ENCODE assay signal across 1 cellular context in the genomic region with DNA sequence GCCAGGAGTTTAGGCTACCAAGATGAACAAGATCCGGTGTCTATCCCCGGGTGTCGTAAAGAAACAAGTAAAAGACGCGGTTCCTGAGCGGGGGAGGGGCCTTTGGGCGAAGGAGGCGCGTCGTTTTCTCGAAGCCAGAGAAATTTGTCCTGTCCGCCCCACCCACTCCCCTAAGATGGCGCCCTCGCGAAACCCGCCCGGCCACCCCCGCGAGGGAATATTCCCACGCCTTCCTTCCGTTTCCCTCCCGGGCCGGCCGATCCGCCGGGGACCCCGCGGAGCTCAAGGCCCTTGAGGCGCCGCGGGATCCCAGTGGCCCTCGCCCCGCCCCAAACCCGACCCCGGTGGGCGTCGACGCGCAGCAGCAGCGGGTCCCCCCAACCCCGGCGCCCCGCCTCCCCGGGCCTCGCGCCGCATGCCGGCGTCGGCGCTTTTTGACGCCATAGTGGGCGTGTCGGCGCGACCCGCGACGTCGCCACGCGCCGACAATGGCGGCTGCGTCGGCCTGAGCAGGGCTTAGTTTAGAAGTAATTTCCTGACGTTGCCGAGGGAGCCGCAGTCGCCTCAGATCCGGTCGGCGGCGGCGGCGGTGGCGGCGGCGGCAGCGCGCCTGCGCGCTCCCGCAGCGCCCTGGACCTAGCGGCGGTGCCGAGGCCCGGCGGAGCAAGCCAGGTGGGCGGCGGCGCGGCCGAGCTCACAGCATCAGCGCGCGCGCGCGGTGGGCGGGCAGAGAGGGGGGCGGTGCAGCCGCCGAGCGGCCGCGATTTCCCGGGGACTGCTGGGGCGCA.
A peak's percentile ranks its signal among the peaks of the same experiment; 100 is the strongest.
TF ChIP-seq lines count a peak whose summit lies in the region.

No MANE protein-coding gene starts in this region.

TF ChIP-seq in HepG2, 621 proteins besides CTCF, POLR2A, EP300 and RAD21 (continued from another document and continues in another):
- TF ChIP-seq ZNF253 (CRISPR knock-in tag; IDR thresholded peaks at IDR 0.05; ENCODE audit: borderline replicate concordance) (no peak), MLLT10 (CRISPR knock-in tag; IDR thresholded peaks at IDR 0.05) (no peak), RFX5 (IDR thresholded peaks at IDR 0.05; ENCODE audit: low read depth, low read length) (no peak), YY1 (IDR thresholded peaks at IDR 0.05; ENCODE audit: insufficient read depth, insufficient replicate concordance, low read depth, low read length) (peak; percentile 93), KAT8 (CRISPR knock-in tag; IDR thresholded peaks at IDR 0.05) (peak; percentile 51; the same call in 1 of the 2 replicates), CHD2 (IDR thresholded peaks at IDR 0.05; ENCODE audit: low read depth, low read length) (no peak), SOX6 (IDR thresholded peaks at IDR 0.05) (no peak), SOX6 (CRISPR knock-in tag; IDR thresholded peaks at IDR 0.05) (no peak), NR2F2 (IDR thresholded peaks at IDR 0.05; ENCODE audit: borderline replicate concordance, low read depth) (no peak), SAP130 (CRISPR knock-in tag; IDR thresholded peaks at IDR 0.05; ENCODE audit: low read depth) (peak; percentile 28; the same call in 1 of the 2 replicates), ZNF644 (CRISPR knock-in tag; IDR thresholded peaks at IDR 0.05; ENCODE audit: low read depth) (no peak), ZNF34 (CRISPR knock-in tag; IDR thresholded peaks at IDR 0.05; ENCODE audit: borderline replicate concordance) (no peak), ZNF235 (CRISPR knock-in tag; IDR thresholded peaks at IDR 0.05; ENCODE audit: borderline replicate concordance) (no peak), NFIB (CRISPR knock-in tag; IDR thresholded peaks at IDR 0.05; ENCODE audit: borderline replicate concordance) (no peak), MEIS1 (CRISPR knock-in tag; IDR thresholded peaks at IDR 0.05; ENCODE audit: borderline replicate concordance) (no peak), STAT5B (CRISPR knock-in tag; IDR thresholded peaks at IDR 0.05) (no peak), ZNF441 (CRISPR knock-in tag; IDR thresholded peaks at IDR 0.05; ENCODE audit: borderline replicate concordance) (peak; percentile 67; the same call in 1 of the 2 replicates), ISX (CRISPR knock-in tag; conservative IDR thresholded peaks at IDR 0.05) (no peak), THAP11 (CRISPR knock-in tag; IDR thresholded peaks at IDR 0.05) (peak; percentile 63; the same call in 1 of the 2 replicates), HNRNPLL (IDR thresholded peaks at IDR 0.05; ENCODE audit: low read depth, low read length, poor library complexity, severe bottlenecking) (peak; percentile 33)
- TF ChIP-seq, protein P1, sequence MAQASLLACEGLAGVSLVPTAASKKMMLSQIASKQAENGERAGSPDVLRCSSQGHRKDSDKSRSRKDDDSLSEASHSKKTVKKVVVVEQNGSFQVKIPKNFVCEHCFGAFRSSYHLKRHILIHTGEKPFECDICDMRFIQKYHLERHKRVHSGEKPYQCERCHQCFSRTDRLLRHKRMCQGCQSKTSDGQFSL (CRISPR knock-in tag; IDR thresholded peaks at IDR 0.05) = 0 out of 2 replicates have a peak, but pooled peaks have one; percentile 28
- TF ChIP-seq, protein P2, sequence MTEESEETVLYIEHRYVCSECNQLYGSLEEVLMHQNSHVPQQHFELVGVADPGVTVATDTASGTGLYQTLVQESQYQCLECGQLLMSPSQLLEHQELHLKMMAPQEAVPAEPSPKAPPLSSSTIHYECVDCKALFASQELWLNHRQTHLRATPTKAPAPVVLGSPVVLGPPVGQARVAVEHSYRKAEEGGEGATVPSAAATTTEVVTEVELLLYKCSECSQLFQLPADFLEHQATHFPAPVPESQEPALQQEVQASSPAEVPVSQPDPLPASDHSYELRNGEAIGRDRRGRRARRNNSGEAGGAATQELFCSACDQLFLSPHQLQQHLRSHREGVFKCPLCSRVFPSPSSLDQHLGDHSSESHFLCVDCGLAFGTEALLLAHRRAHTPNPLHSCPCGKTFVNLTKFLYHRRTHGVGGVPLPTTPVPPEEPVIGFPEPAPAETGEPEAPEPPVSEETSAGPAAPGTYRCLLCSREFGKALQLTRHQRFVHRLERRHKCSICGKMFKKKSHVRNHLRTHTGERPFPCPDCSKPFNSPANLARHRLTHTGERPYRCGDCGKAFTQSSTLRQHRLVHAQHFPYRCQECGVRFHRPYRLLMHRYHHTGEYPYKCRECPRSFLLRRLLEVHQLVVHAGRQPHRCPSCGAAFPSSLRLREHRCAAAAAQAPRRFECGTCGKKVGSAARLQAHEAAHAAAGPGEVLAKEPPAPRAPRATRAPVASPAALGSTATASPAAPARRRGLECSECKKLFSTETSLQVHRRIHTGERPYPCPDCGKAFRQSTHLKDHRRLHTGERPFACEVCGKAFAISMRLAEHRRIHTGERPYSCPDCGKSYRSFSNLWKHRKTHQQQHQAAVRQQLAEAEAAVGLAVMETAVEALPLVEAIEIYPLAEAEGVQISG (CRISPR knock-in tag; IDR thresholded peaks at IDR 0.05) = peak; percentile 45
- TF ChIP-seq, protein P3, sequence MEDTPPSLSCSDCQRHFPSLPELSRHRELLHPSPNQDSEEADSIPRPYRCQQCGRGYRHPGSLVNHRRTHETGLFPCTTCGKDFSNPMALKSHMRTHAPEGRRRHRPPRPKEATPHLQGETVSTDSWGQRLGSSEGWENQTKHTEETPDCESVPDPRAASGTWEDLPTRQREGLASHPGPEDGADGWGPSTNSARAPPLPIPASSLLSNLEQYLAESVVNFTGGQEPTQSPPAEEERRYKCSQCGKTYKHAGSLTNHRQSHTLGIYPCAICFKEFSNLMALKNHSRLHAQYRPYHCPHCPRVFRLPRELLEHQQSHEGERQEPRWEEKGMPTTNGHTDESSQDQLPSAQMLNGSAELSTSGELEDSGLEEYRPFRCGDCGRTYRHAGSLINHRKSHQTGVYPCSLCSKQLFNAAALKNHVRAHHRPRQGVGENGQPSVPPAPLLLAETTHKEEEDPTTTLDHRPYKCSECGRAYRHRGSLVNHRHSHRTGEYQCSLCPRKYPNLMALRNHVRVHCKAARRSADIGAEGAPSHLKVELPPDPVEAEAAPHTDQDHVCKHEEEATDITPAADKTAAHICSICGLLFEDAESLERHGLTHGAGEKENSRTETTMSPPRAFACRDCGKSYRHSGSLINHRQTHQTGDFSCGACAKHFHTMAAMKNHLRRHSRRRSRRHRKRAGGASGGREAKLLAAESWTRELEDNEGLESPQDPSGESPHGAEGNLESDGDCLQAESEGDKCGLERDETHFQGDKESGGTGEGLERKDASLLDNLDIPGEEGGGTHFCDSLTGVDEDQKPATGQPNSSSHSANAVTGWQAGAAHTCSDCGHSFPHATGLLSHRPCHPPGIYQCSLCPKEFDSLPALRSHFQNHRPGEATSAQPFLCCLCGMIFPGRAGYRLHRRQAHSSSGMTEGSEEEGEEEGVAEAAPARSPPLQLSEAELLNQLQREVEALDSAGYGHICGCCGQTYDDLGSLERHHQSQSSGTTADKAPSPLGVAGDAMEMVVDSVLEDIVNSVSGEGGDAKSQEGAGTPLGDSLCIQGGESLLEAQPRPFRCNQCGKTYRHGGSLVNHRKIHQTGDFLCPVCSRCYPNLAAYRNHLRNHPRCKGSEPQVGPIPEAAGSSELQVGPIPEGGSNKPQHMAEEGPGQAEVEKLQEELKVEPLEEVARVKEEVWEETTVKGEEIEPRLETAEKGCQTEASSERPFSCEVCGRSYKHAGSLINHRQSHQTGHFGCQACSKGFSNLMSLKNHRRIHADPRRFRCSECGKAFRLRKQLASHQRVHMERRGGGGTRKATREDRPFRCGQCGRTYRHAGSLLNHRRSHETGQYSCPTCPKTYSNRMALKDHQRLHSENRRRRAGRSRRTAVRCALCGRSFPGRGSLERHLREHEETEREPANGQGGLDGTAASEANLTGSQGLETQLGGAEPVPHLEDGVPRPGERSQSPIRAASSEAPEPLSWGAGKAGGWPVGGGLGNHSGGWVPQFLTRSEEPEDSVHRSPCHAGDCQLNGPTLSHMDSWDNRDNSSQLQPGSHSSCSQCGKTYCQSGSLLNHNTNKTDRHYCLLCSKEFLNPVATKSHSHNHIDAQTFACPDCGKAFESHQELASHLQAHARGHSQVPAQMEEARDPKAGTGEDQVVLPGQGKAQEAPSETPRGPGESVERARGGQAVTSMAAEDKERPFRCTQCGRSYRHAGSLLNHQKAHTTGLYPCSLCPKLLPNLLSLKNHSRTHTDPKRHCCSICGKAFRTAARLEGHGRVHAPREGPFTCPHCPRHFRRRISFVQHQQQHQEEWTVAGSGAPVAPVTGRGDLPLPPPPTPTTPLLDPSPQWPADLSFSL (CRISPR knock-in tag; IDR thresholded peaks at IDR 0.05) = no peak
- TF ChIP-seq, protein P4, sequence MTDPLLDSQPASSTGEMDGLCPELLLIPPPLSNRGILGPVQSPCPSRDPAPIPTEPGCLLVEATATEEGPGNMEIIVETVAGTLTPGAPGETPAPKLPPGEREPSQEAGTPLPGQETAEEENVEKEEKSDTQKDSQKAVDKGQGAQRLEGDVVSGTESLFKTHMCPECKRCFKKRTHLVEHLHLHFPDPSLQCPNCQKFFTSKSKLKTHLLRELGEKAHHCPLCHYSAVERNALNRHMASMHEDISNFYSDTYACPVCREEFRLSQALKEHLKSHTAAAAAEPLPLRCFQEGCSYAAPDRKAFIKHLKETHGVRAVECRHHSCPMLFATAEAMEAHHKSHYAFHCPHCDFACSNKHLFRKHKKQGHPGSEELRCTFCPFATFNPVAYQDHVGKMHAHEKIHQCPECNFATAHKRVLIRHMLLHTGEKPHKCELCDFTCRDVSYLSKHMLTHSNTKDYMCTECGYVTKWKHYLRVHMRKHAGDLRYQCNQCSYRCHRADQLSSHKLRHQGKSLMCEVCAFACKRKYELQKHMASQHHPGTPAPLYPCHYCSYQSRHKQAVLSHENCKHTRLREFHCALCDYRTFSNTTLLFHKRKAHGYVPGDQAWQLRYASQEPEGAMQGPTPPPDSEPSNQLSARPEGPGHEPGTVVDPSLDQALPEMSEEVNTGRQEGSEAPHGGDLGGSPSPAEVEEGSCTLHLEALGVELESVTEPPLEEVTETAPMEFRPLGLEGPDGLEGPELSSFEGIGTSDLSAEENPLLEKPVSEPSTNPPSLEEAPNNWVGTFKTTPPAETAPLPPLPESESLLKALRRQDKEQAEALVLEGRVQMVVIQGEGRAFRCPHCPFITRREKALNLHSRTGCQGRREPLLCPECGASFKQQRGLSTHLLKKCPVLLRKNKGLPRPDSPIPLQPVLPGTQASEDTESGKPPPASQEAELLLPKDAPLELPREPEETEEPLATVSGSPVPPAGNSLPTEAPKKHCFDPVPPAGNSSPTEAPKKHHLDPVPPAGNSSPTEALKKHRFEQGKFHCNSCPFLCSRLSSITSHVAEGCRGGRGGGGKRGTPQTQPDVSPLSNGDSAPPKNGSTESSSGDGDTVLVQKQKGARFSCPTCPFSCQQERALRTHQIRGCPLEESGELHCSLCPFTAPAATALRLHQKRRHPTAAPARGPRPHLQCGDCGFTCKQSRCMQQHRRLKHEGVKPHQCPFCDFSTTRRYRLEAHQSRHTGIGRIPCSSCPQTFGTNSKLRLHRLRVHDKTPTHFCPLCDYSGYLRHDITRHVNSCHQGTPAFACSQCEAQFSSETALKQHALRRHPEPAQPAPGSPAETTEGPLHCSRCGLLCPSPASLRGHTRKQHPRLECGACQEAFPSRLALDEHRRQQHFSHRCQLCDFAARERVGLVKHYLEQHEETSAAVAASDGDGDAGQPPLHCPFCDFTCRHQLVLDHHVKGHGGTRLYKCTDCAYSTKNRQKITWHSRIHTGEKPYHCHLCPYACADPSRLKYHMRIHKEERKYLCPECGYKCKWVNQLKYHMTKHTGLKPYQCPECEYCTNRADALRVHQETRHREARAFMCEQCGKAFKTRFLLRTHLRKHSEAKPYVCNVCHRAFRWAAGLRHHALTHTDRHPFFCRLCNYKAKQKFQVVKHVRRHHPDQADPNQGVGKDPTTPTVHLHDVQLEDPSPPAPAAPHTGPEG (CRISPR knock-in tag; IDR thresholded peaks at IDR 0.05) = no peak
- TF ChIP-seq, protein P5, sequence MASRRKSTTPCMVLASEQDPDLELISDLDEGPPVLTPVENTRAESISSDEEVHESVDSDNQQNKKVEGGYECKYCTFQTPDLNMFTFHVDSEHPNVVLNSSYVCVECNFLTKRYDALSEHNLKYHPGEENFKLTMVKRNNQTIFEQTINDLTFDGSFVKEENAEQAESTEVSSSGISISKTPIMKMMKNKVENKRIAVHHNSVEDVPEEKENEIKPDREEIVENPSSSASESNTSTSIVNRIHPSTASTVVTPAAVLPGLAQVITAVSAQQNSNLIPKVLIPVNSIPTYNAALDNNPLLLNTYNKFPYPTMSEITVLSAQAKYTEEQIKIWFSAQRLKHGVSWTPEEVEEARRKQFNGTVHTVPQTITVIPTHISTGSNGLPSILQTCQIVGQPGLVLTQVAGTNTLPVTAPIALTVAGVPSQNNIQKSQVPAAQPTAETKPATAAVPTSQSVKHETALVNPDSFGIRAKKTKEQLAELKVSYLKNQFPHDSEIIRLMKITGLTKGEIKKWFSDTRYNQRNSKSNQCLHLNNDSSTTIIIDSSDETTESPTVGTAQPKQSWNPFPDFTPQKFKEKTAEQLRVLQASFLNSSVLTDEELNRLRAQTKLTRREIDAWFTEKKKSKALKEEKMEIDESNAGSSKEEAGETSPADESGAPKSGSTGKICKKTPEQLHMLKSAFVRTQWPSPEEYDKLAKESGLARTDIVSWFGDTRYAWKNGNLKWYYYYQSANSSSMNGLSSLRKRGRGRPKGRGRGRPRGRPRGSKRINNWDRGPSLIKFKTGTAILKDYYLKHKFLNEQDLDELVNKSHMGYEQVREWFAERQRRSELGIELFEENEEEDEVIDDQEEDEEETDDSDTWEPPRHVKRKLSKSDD (CRISPR knock-in tag; IDR thresholded peaks at IDR 0.05; ENCODE audit: low read depth) = peak; percentile 59; the same call in 1 of the 2 replicates
- TF ChIP-seq, protein P6, sequence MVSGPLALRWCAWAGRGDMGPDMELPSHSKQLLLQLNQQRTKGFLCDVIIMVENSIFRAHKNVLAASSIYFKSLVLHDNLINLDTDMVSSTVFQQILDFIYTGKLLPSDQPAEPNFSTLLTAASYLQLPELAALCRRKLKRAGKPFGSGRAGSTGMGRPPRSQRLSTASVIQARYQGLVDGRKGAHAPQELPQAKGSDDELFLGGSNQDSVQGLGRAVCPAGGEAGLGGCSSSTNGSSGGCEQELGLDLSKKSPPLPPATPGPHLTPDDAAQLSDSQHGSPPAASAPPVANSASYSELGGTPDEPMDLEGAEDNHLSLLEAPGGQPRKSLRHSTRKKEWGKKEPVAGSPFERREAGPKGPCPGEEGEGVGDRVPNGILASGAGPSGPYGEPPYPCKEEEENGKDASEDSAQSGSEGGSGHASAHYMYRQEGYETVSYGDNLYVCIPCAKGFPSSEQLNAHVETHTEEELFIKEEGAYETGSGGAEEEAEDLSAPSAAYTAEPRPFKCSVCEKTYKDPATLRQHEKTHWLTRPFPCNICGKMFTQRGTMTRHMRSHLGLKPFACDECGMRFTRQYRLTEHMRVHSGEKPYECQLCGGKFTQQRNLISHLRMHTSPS (CRISPR knock-in tag; IDR thresholded peaks at IDR 0.05; ENCODE audit: low read depth) = no peak
- TF ChIP-seq, protein P7, sequence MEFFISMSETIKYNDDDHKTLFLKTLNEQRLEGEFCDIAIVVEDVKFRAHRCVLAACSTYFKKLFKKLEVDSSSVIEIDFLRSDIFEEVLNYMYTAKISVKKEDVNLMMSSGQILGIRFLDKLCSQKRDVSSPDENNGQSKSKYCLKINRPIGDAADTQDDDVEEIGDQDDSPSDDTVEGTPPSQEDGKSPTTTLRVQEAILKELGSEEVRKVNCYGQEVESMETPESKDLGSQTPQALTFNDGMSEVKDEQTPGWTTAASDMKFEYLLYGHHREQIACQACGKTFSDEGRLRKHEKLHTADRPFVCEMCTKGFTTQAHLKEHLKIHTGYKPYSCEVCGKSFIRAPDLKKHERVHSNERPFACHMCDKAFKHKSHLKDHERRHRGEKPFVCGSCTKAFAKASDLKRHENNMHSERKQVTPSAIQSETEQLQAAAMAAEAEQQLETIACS (CRISPR knock-in tag; IDR thresholded peaks at IDR 0.05) = no peak
